Comparison of ENCODE assay signal across 2 cellular contexts in the genomic region with DNA sequence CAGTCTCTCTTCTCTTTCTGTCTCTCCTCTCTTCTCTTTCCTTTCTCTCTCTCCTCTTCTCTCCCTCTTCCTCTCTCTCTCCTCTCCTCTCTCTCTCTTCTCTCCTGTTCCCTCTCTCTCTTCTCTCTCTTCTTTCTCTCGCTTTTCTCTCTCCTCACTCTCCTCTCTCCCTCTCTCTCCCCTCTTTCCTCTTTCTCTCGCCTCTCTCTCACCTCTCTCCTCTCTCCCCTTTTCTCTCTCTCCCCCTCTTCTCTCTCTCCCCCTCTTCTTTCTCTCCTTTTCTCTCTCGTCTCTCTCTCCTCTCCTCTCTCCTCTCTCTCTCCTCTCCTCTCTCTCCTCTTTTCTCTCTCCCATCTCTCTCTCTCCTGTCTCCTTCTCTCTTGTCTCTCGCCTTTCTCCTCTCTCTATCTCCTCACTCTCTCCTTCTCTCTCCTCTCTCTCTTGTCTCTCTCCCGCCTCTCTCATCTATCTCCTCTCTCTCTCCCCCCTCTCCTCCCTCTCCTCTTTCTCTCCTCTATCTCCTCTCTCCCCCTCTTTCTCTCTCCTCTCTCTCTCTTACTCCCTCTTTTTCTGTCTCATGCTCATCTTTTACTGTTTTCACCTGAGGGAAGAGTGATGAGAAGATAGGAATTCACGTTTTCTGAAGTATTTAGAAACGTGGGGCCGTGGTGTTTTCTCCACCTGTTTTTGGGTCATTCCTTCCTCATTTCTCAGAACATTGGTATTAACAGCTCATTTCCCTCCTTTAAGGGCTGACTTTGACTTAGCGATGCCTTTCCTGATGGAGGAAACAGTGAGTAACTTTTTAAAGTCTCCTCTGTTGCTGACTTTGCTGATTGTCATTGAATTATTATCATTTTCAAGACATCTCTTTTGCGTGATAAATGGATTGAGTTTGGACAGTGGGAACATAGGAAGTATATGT.
TF ChIP-seq lines count a peak whose summit lies in the region.

No MANE protein-coding gene starts in this region.

TF ChIP-seq in SK-N-SH, 30 proteins besides CTCF, POLR2A, EP300 and RAD21 (continued from another document):
- TF ChIP-seq, protein P1, sequence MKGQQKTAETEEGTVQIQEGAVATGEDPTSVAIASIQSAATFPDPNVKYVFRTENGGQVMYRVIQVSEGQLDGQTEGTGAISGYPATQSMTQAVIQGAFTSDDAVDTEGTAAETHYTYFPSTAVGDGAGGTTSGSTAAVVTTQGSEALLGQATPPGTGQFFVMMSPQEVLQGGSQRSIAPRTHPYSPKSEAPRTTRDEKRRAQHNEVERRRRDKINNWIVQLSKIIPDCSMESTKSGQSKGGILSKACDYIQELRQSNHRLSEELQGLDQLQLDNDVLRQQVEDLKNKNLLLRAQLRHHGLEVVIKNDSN (IDR thresholded peaks at IDR 0.05; ENCODE audit: borderline replicate concordance, low read depth), result no peak
- TF ChIP-seq USF2 (IDR thresholded peaks at IDR 0.05; ENCODE audit: borderline replicate concordance, low read depth, low read length) (no peak), NFIC (IDR thresholded peaks at IDR 0.05; ENCODE audit: borderline replicate concordance) (no peak), SMC3 (IDR thresholded peaks at IDR 0.05; ENCODE audit: low read depth, low read length) (no peak), ELF1 (IDR thresholded peaks at IDR 0.05) (no peak), FOSL2 (IDR thresholded peaks at IDR 0.05; ENCODE audit: borderline replicate concordance, low read depth) (no peak), TEAD4 (IDR thresholded peaks at IDR 0.05; ENCODE audit: borderline replicate concordance, insufficient read depth) (no peak), MEF2A (IDR thresholded peaks at IDR 0.05; ENCODE audit: borderline replicate concordance, low read depth) (no peak), FOXM1 (IDR thresholded peaks at IDR 0.05; ENCODE audit: low read depth) (no peak), JUND (IDR thresholded peaks at IDR 0.05) (no peak)

TF ChIP-seq in SK-N-SH treated with all-trans-retinoic acid at 6 μM for 48 hours, 23 proteins besides CTCF, POLR2A, EP300 and RAD21 (continued from another document):
- TF ChIP-seq, protein P2, sequence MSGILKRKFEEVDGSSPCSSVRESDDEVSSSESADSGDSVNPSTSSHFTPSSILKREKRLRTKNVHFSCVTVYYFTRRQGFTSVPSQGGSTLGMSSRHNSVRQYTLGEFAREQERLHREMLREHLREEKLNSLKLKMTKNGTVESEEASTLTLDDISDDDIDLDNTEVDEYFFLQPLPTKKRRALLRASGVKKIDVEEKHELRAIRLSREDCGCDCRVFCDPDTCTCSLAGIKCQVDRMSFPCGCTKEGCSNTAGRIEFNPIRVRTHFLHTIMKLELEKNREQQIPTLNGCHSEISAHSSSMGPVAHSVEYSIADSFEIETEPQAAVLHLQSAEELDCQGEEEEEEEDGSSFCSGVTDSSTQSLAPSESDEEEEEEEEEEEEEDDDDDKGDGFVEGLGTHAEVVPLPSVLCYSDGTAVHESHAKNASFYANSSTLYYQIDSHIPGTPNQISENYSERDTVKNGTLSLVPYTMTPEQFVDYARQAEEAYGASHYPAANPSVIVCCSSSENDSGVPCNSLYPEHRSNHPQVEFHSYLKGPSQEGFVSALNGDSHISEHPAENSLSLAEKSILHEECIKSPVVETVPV (CRISPR knock-in tag; IDR thresholded peaks at IDR 0.05), result no peak
- no peak for TF ChIP-seq ESRRG (CRISPR knock-in tag; IDR thresholded peaks at IDR 0.05)
- no peak for TF ChIP-seq PPARA (CRISPR knock-in tag; IDR thresholded peaks at IDR 0.05; ENCODE audit: borderline replicate concordance)
